ENCODE assay signal across 8 cellular contexts in genomic region chr1:145964328-145965118, GRCh38. TPM values are rescaled to one million over a fixed set of nuclear protein-coding genes. Genes with fewer than 3 reads are reported as not detected.
DNase-seq lines count a peak whose midpoint lies in the region; ATAC-seq and TF ChIP-seq lines count a peak whose summit lies in the region.

ANKRD34A (minus strand) TSS chr1:145964575; CDS start chr1:145961759, 2,816 bp downstream.
POLR3GL (plus strand) TSS chr1:145964690; CDS start chr1:145974866, 10,176 bp downstream.

- POLR2A ChIA-PET in PC-3 (lab: Charles Lee; ENCODE audit: unreplicated experiment) = interaction anchor here (0.5 to 1.2 kb wide), 6 partner anchors 16 to 1720 kb away, joined by 3 to 9 read pairs (median 3); partner anchors contain the start of gene RBM8A

- H3K36me3 ChIP-seq in PC-3 (ENCODE audit: low read depth, low read length) = no peaks in the 10 kb centered on the region
- H3K36me3 ChIP-seq in esophagus muscularis mucosa = no peaks in the 10 kb centered on the region
- H3K36me3 ChIP-seq in muscle layer of duodenum (ENCODE audit: control insufficient read depth in 1 of 2, insufficient read depth in 2 of 2, low read length in 2 of 2) = no peaks in the 10 kb centered on the region

- peak within 1 kb of the TSS; percentile 56 for H3K9ac ChIP-seq in PC-3 (ENCODE audit: low read length)

- peak within 1 kb of the TSS; percentile 91 for H3K4me2 ChIP-seq in PC-3 (ENCODE audit: low read length)

- H3K4me3 Mint-ChIP-seq in IgD-negative memory B cell = peak within 1 kb of the TSS; percentile 96 to 99 (median 98)

- H3K9me3 ChIP-seq in PC-3 (ENCODE audit: low read length) = no peaks in the 10 kb centered on the region
- H3K9me3 ChIP-seq in esophagus muscularis mucosa = peaks cover 0 to 9% (median 3%) of the 10 kb centered on the region in 4 donors
- H3K9me3 ChIP-seq in muscle layer of duodenum (ENCODE audit: control insufficient read depth in 1 of 2, low read length in 2 of 2) = peaks cover 0 to 5% of the 10 kb centered on the region in 2 donors

- H4K20me1 ChIP-seq in PC-3 (ENCODE audit: low read length) = no peaks in the 10 kb centered on the region

- CTCF ChIA-PET in PC-3 (lab: Charles Lee) = interaction anchor here (0.6 to 1.5 kb wide), 5 partner anchors 11 to 156 kb away, joined by 3 to 6 read pairs (median 4); partner anchors contain the start of gene PIAS3

- no peaks in the 10 kb centered on the region for H3K36me3 Mint-ChIP-seq in IgD-negative memory B cell

- peak within 1 kb of the TSS; percentile 87 for H2AFZ ChIP-seq in PC-3 (ENCODE audit: low read length)

- 2% methylated on average over 31 of the region's 37 CpGs for WGBS in esophagus muscularis mucosa

- H3K9me3 Mint-ChIP-seq in IgD-negative memory B cell = peaks cover 0 to 2% (median 0%) of the 10 kb centered on the region in 3 donors

- TSS peak; percentile 85 for BruUV-seq in PC-3 (replicated peaks; lab: Mats Ljungman, UMichigan)

- TF ChIP-seq EP300 in esophagus muscularis mucosa (IDR thresholded peaks at IDR 0.05) = no peak

- H3K27ac ChIP-seq in PC-3 (ENCODE audit: low read length) (peak within 1 kb of the TSS; percentile 3; the same call in 1 of the 2 replicates), esophagus muscularis mucosa (replicated peaks in 1 of 4) (peak within 1 kb of the TSS; percentile 98 to 100 (median 98)), muscle layer of duodenum (ENCODE audit: low read length) (peak within 1 kb of the TSS; percentile 94)

- H3K27me3 ChIP-seq in PC-3 (ENCODE audit: low read length) = no peaks in the 10 kb centered on the region
- H3K27me3 ChIP-seq in esophagus muscularis mucosa = no peaks in the 10 kb centered on the region
- H3K27me3 ChIP-seq in muscle layer of duodenum (ENCODE audit: low read depth, low read length) = peaks cover 4% of the 10 kb centered on the region

- intact Hi-C loops in PC-3 (cut with micrococcal nuclease) (loop anchor here (1.0 kb wide), 4 partner anchors 15 to 105 kb away; partner anchors contain the start of gene PIAS3), esophagus muscularis mucosa (cut with DNase I) (loop anchor here (5.0 kb wide), 1 partner anchor 37 kb away; the partner anchor contains the start of gene RBM8A)

- peaks cover 32 to 41% (median 36%) of the 10 kb centered on the region in 3 donors for H3K4me1 Mint-ChIP-seq in IgD-negative memory B cell

- peak; percentile 54 for TF ChIP-seq POLR2A in esophagus muscularis mucosa (IDR thresholded peaks at IDR 0.05; ENCODE audit: low read depth)

- no peaks in the 10 kb centered on the region for H3F3A ChIP-seq in PC-3 (ENCODE audit: low read length, unreplicated experiment)

- H3K4me1 ChIP-seq in PC-3 (ENCODE audit: insufficient read depth, low read length) (peaks cover 35% of the 10 kb centered on the region), esophagus muscularis mucosa (peaks cover 24 to 63% (median 61%) of the 10 kb centered on the region in 4 donors), muscle layer of duodenum (ENCODE audit: control insufficient read depth in 1 of 2, insufficient read depth in 2 of 2, low read length in 2 of 2) (peaks cover 19 to 38% of the 10 kb centered on the region in 2 donors)

- peak within 1 kb of the TSS; percentile 91 to 98 (median 97) for H3K27ac Mint-ChIP-seq in IgD-negative memory B cell

- H3K27me3 Mint-ChIP-seq in IgD-negative memory B cell = peaks cover 1% of the 10 kb centered on the region

- peak within 1 kb of the TSS; percentile 76 for H3K4me3 ChIP-seq in PC-3 (ENCODE audit: low read length)
- peak within 1 kb of the TSS; percentile 58 to 76 (median 68) for H3K4me3 ChIP-seq in esophagus muscularis mucosa
- H3K4me3 ChIP-seq in muscle layer of duodenum (ENCODE audit: low read depth in 1 of 2, low read length in 2 of 2) = peak within 1 kb of the TSS; percentile 64 to 92

- peak; percentile 86 for ATAC-seq in GM21576 (IDR thresholded peaks at IDR 0.05; ENCODE audit: unreplicated experiment)
- peak; percentile 84 for ATAC-seq in PC-3

- peak; percentile 98 for DNase-seq in DMS53 (lab: John Stamatoyannopoulos, UW)
- peak; percentile 99 for DNase-seq in PC-3
- peak; percentile 88 for DNase-seq in activated T-cell treated with anti-CD3 and anti-CD28 coated beads, Interleukin-2, amount 50 U/mL, for 1 hour
- DNase-seq in esophagus muscularis mucosa (ENCODE audit: extremely low spot score) = peak; percentile 98
- DNase-seq in stimulated activated CD8-positive, alpha-beta memory T cell treated with anti-CD3 and anti-CD28 coated beads, Interleukin-7, amount 100 ng/mL, for 24 hours (ENCODE audit: low read depth) = peak; percentile 81

- no peak for TF ChIP-seq CTCF in PC-3 (conservative IDR thresholded peaks at IDR 0.05; ENCODE audit: low read depth, low read length)
- no peak for TF ChIP-seq CTCF in esophagus muscularis mucosa (IDR thresholded peaks at IDR 0.05)

- no peaks in the 10 kb centered on the region for H3K79me2 ChIP-seq in PC-3 (ENCODE audit: low read length)

- no peaks in the 10 kb centered on the region for H3K9me2 ChIP-seq in PC-3 (replicated peaks; ENCODE audit: low read length)

RNA-seq across cellular contexts. Expression of gene ANKRD34A, which starts in this region (rescaled TPM):
- polyA plus RNA-seq in IgD-negative memory B cell = 0.64 TPM
- total RNA-seq in PC-3 (2014; rRNA removed) (0.29 and 2.8 TPM in 2 replicates), esophagus muscularis mucosa (1 to 10 TPM in 3 of 4 donors, under 1 TPM in 1; 0.66 to 1.7 (median 1.3) TPM)

RNA-seq across cellular contexts. Expression of gene POLR3GL, which starts in this region (rescaled TPM):
- 64.0 TPM for polyA plus RNA-seq in IgD-negative memory B cell
- total RNA-seq in PC-3 (2014; rRNA removed) = 3.7 and 8.4 TPM in 2 replicates
- 10 to 100 TPM; 29.0 to 41.5 (median 35.5) TPM for total RNA-seq in esophagus muscularis mucosa

Comparison
In these comparisons a context has a peak if more than half of its experiments do, and no peak if none do; other contexts are left out.
1. Peak in every context shown above with its lines: DNase-seq, ATAC-seq, H3K4me3 ChIP-seq and H3K27ac ChIP-seq.
2. H3K27ac ChIP-seq: peak in every context shown above with its lines; median percentile 98 in esophagus muscularis mucosa; 94 in muscle layer of duodenum; 3 in PC-3.